Comparison of ENCODE assay signal across 29 cellular contexts in the genomic region with DNA sequence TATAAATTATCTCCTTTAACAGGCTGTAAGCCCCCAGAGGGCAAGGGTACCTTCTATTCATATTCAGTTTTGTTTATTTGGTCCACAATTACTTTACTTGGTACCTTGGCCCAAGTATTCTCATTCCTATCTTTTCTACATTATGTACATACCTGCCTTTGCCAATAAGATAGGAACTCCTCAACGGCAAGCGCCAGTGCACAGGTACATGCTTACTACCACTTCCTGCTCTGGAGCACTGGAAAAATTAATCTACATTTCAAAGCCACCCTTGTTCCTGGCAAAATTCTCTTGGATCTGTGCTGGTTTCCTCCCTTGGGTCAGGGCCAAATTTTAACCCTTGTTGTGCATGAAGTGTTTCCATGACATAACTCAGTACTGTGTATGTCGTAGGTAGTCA.
"Had no signal": no experiment of that assay in that cellular context is flagged by ENCODE, and none has a peak within 500 bp of the region (broad histone marks: within the 10 kb centered on the region; RNA-seq: fewer than 3 reads in every experiment).

No MANE protein-coding gene starts in this region.

- DNase-seq: activated B cell treated with CpG ODN at 0.5 μM for 24 hours; activated CD4-positive, alpha-beta memory T cell treated with anti-CD3 and anti-CD28 coated beads for 36 hours; activated CD4-positive, alpha-beta T cell treated with anti-CD3 and anti-CD28 coated beads for 4 hours; activated CD4-positive, alpha-beta T cell treated with anti-CD3 and anti-CD28 coated beads, Interleukin-2, amount 10 ng/mL, durations not matched to agents 24 days and 14 days; activated CD4-positive, alpha-beta T cell treated with anti-CD3 and anti-CD28 coated beads, Interleukin-2, amount 50 U/mL, for 1 hour; activated CD4-positive, alpha-beta T cell treated with anti-CD3 and anti-CD28 coated beads, Interleukin-2, amount 50 U/mL, for 4 hours; activated CD4-positive, CD25-positive, alpha-beta regulatory T cell treated with anti-CD3 and anti-CD28 coated beads, Interleukin-2, amount 50 U/mL, for 72 hours; activated CD8-positive, alpha-beta memory T cell treated with anti-CD3 and anti-CD28 coated beads, Interleukin-2, amount 50 U/mL, for 4 hours; activated CD8-positive, alpha-beta T cell treated with anti-CD3 and anti-CD28 coated beads for 36 hours; activated effector memory CD4-positive, alpha-beta T cell treated with Interleukin-2 at 50 U/mL for 16 hours; activated gamma-delta T cell; activated naive CD4-positive, alpha-beta T cell treated with anti-CD3 and anti-CD28 coated beads, Interleukin-2, amount 10 ng/mL, durations not matched to agents 7 days and 5 days; activated naive CD4-positive, alpha-beta T cell treated with Interleukin-2 at 50 U/mL for 16 hours; activated naive CD8-positive, alpha-beta T cell treated with anti-CD3 and anti-CD28 coated beads, Interleukin-2, amount 10 ng/mL, durations not matched to agents 7 days and 5 days; activated naive CD8-positive, alpha-beta T cell treated with anti-CD3 and anti-CD28 coated beads, Interleukin-2, amount 50 U/mL, for 24 hours; activated T-cell treated with anti-CD3 and anti-CD28 coated beads for 4 hours; activated T-cell treated with anti-CD3 and anti-CD28 coated beads, Interleukin-2, amount 50 U/mL, for 24 hours; activated T-cell treated with anti-CD3 and anti-CD28 coated beads, Interleukin-2, amount 50 U/mL, for 48 hours; amygdala; anterior cingulate cortex; caudate nucleus; cerebellar nuclear complex; T-helper 2 cell; T-helper 9 cell had no signal

- ATAC-seq: activated CD8-positive, alpha-beta T cell treated with anti-CD3 and anti-CD28 coated beads for 36 hours; activated naive CD8-positive, alpha-beta T cell treated with anti-CD3 and anti-CD28 coated beads, Interleukin-2, amount 50 U/mL, for 24 hours had no signal

- H3K27me3 ChIP-seq: ascending aorta had no signal

- H3K4me3 ChIP-seq: ascending aorta, cardiac muscle cell had no signal

- FAIRE-seq: bronchial epithelial cell, TTC549 had no signal

- H3K9me3 ChIP-seq: ascending aorta had no signal

- H3K36me3 ChIP-seq: ascending aorta, cardiac muscle cell had no signal

- H3K4me1 ChIP-seq: ascending aorta had no signal

- H3K27ac ChIP-seq: ascending aorta, cardiac muscle cell, VCaP had no signal
